In the genomic region with DNA sequence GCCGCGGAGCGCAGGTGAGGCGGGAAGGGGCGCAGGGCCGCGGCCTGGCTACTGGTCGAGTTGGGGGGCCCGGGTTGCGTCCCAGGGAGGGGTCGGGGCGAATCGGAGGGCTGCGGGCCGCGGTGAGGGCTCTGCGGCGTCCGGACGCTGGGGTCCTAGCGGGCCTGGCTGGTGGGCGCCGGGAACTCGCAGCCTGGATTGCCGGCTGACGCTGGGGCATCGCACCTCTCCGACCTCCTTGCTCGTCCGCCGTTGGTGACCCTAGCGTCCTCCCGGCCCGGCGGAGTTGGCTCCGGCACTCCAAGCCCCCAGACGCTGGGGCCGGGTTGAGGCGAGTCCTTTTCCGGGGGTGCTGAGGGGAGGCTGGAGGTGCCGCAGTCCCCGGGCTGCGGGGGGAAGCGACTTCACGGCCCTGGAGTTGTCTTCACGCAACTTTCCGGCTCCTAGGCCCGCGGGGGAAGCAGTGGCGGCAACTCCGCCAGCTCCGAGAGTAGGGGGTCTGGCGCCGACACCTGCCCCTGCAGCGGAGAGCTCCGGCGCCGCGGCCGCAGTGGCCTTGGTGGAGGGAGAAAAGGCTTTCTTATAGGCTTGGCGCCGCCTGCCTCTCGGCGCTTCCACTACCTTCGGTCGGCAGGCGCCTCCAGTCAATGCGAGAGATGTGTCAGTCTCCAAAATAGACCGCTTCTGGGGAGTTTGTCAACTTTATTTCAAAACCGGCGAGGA, we compare ENCODE assay signal across 8 cellular contexts.
DNase-seq lines count a peak whose midpoint lies in the region; ATAC-seq and TF ChIP-seq lines count a peak whose summit lies in the region.

No MANE protein-coding gene starts in this region.

- DNase-seq in CD8-positive, alpha-beta T cell = peak in 6 of 7 experiments; percentile 13 to 61 (median 38)
- DNase-seq in LoVo (ENCODE audit: low spot score) (peak; percentile 40), ecto neural progenitor cell (ENCODE audit: low spot score) (peak; percentile 66), memory B cell (ENCODE audit: low spot score in 2 of 2) (peak; percentile 17 to 50), inferior parietal cortex (ENCODE audit: extremely low spot score) (no peak)
- peak; percentile 21 to 29 for DNase-seq in activated CD4-positive, alpha-beta T cell treated with anti-CD3 and anti-CD28 coated beads, Interleukin-2, amount 50 U/mL, for 24 hours (ENCODE audit: low read depth in 1 of 2, low spot score in 1 of 2)
- peak; percentile 22 for DNase-seq in stimulated activated naive B cell treated with anti-CD40 and anti-IgM and Interleukin-4, amounts not matched to agents 10 μg/mL and 1 μg/mL and 100 μg/mL, for 72 hours

- H3K4me3 Mint-ChIP-seq in CD8-positive, alpha-beta T cell = peak overlapping the region; percentile 99
- H3K4me3 Mint-ChIP-seq in memory B cell = peak overlapping the region; percentile 91
- H3K4me3 Mint-ChIP-seq in stimulated activated naive B cell treated with anti-CD40 and anti-IgM and Interleukin-4, amounts not matched to agents 10 μg/mL and 1 μg/mL and 100 μg/mL, for 72 hours = peak overlapping the region; percentile 97 to 100

- intact Hi-C loops in CD8-positive, alpha-beta T cell (cut with DNase I, micrococcal nuclease) = loop anchor here (1.0 to 5.0 kb wide), 4 partner anchors 70 to 743 kb away; a partner anchor contains a TSS

- POLR2A ChIA-PET in CD8-positive, alpha-beta T cell (lab: Charles Lee) = interaction anchor here (0.6 to 1.8 kb wide), 12 partner anchors 9 to 743 kb away, joined by 3 to 9 read pairs (median 6); a partner anchor contains a TSS

- H3K27ac Mint-ChIP-seq in CD8-positive, alpha-beta T cell = peak overlapping the region; percentile 97
- peak overlapping the region; percentile 91 for H3K27ac Mint-ChIP-seq in memory B cell
- peak overlapping the region; percentile 99 for H3K27ac Mint-ChIP-seq in stimulated activated naive B cell treated with anti-CD40 and anti-IgM and Interleukin-4, amounts not matched to agents 10 μg/mL and 1 μg/mL and 100 μg/mL, for 72 hours

- CTCF ChIA-PET in CD8-positive, alpha-beta T cell (lab: Charles Lee) = interaction anchor here (0.7 to 3.9 kb wide), 38 partner anchors 8 to 490 kb away, joined by 3 to 76 read pairs (median 10); a partner anchor contains a TSS

- no peaks in the 10 kb centered on the region for H3K27me3 ChIP-seq in CD8-positive, alpha-beta T cell (ENCODE audit: insufficient read depth, low read length)

- H3K27me3 Mint-ChIP-seq in CD8-positive, alpha-beta T cell (ENCODE audit: low read depth) = no peaks in the 10 kb centered on the region
- H3K27me3 Mint-ChIP-seq in memory B cell = no peaks in the 10 kb centered on the region
- H3K27me3 Mint-ChIP-seq in stimulated activated naive B cell treated with anti-CD40 and anti-IgM and Interleukin-4, amounts not matched to agents 10 μg/mL and 1 μg/mL and 100 μg/mL, for 72 hours = no peaks in the 10 kb centered on the region

- peaks cover 34% of the 10 kb centered on the region for H3K4me1 ChIP-seq in CD8-positive, alpha-beta T cell (ENCODE audit: insufficient read depth, low read length)

- peak; percentile 5 for ATAC-seq in CD8-positive, alpha-beta T cell
- ATAC-seq in GM21529 (IDR thresholded peaks at IDR 0.05; ENCODE audit: unreplicated experiment) (peak; percentile 23), memory B cell (ENCODE audit: low read depth) (no peak)
- peak; percentile 8 to 20 for ATAC-seq in stimulated activated naive B cell treated with anti-CD40 and anti-IgM and Interleukin-4, amounts not matched to agents 10 μg/mL and 1 μg/mL and 100 μg/mL, for 72 hours (replicated peaks)

- TF ChIP-seq CTCF in CD8-positive, alpha-beta T cell (IDR thresholded peaks at IDR 0.05) = no peak

- no peaks in the 10 kb centered on the region for H3K9me3 ChIP-seq in CD8-positive, alpha-beta T cell (ENCODE audit: low read length)

- H3K9me3 Mint-ChIP-seq in CD8-positive, alpha-beta T cell = no peaks in the 10 kb centered on the region
- no peaks in the 10 kb centered on the region for H3K9me3 Mint-ChIP-seq in memory B cell
- no peaks in the 10 kb centered on the region for H3K9me3 Mint-ChIP-seq in stimulated activated naive B cell treated with anti-CD40 and anti-IgM and Interleukin-4, amounts not matched to agents 10 μg/mL and 1 μg/mL and 100 μg/mL, for 72 hours

- no peaks in the 10 kb centered on the region for H3K36me3 ChIP-seq in CD8-positive, alpha-beta T cell (ENCODE audit: insufficient read depth, low read length)

- peaks cover 21% of the 10 kb centered on the region for H3K36me3 Mint-ChIP-seq in CD8-positive, alpha-beta T cell
- no peaks in the 10 kb centered on the region for H3K36me3 Mint-ChIP-seq in memory B cell
- peaks cover 17 to 20% of the 10 kb centered on the region in 2 donors for H3K36me3 Mint-ChIP-seq in stimulated activated naive B cell treated with anti-CD40 and anti-IgM and Interleukin-4, amounts not matched to agents 10 μg/mL and 1 μg/mL and 100 μg/mL, for 72 hours

- peak overlapping the region; percentile 83 for H3K27ac ChIP-seq in CD8-positive, alpha-beta T cell (ENCODE audit: low read depth, low read length)

- peaks cover 39% of the 10 kb centered on the region for H3K4me1 Mint-ChIP-seq in CD8-positive, alpha-beta T cell (ENCODE audit: low read depth)
- peaks cover 28% of the 10 kb centered on the region for H3K4me1 Mint-ChIP-seq in memory B cell
- peaks cover 24 to 66% of the 10 kb centered on the region in 2 donors for H3K4me1 Mint-ChIP-seq in stimulated activated naive B cell treated with anti-CD40 and anti-IgM and Interleukin-4, amounts not matched to agents 10 μg/mL and 1 μg/mL and 100 μg/mL, for 72 hours

- peak overlapping the region; percentile 100 for H3K4me3 ChIP-seq in CD8-positive, alpha-beta T cell (ENCODE audit: low read depth, low read length)
